27 cellular contexts compared by ENCODE assay signal in the genomic region with DNA sequence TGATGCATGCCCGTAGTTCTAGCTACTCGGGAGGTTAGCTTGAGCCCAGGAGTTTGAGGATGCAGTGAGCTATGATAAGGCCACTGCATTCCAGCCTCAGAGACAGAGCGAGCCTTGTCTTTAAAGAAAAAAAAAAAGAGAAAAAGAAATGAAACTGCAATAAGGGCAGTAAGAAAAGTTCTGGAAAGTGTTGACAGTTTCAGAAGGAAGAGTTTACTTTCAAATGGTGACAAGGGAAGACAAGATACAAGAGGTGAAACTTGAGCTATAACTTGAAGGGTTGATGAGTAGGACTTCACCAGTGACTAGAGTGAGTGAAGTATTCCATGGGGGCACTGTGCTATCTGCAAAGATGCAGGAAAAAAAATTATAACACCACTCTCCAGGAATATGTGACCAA.
DNase-seq lines count a peak whose midpoint lies in the region; ATAC-seq and TF ChIP-seq lines count a peak whose summit lies in the region.
"Had no signal": no experiment of that assay in that cellular context is flagged by ENCODE, and none has a peak within 500 bp of the region (broad histone marks: within the 10 kb centered on the region; RNA-seq: fewer than 3 reads in every experiment).

No MANE protein-coding gene starts in this region.

- WGBS in testis, 2 donors = 34 to 43% methylated on average over 3 of the region's 3 CpGs

- no peaks in the 10 kb centered on the region for H3K27me3 ChIP-seq in left ventricle myocardium inferior (ENCODE audit: low read depth)
- H3K27me3 ChIP-seq in testis = no peaks in the 10 kb centered on the region
- H3K27me3 ChIP-seq: brain microvascular endothelial cell, heart left ventricle, vagina had no signal

- H3K27ac ChIP-seq in left ventricle myocardium inferior (replicated peaks) = no peak overlapping the region
- peak overlapping the region in 1 of 2 donors; percentile 0 for H3K27ac ChIP-seq in testis
- H3K27ac ChIP-seq: brain microvascular endothelial cell, heart left ventricle, PC-9, thoracic aorta, vagina had no signal

- peaks cover 58% of the 10 kb centered on the region for H3K4me1 Mint-ChIP-seq in dendritic cell treated with granulocyte-macrophage colony-stimulating factor and Interleukin-4, amounts not matched to agents 40 ng/mL and 50 ng/mL, for 4 days (ENCODE audit: low read depth)

- peaks cover 28% of the 10 kb centered on the region for H3K4me1 ChIP-seq in left ventricle myocardium inferior
- H3K4me1 ChIP-seq in testis = peaks cover 3% of the 10 kb centered on the region
- H3K4me1 ChIP-seq: Caco-2 had no signal

- H3K9me3 ChIP-seq in left ventricle myocardium inferior (replicated peaks) = no peaks in the 10 kb centered on the region
- H3K9me3 ChIP-seq in testis = no peaks in the 10 kb centered on the region
- H3K9me3 ChIP-seq: Caco-2, heart left ventricle, thoracic aorta, vagina had no signal

- peak overlapping the region; percentile 81 for H3K27ac Mint-ChIP-seq in dendritic cell treated with granulocyte-macrophage colony-stimulating factor and Interleukin-4, amounts not matched to agents 40 ng/mL and 50 ng/mL, for 4 days
- H3K27ac Mint-ChIP-seq: natural killer cell; stimulated activated effector memory CD8-positive, alpha-beta T cell treated with anti-CD3 and anti-CD28 coated beads, Interleukin-12 subunit alpha, Interleukin-12 subunit beta, amount 100 ng/mL, for 72 hours had no signal

- no peaks in the 10 kb centered on the region for H3K27me3 Mint-ChIP-seq in dendritic cell treated with granulocyte-macrophage colony-stimulating factor and Interleukin-4, amounts not matched to agents 40 ng/mL and 50 ng/mL, for 4 days

- no peak for DNase-seq in Right ventricle myocardium superior
- DNase-seq in left ventricle myocardium inferior = no peak
- peak; percentile 47 for DNase-seq in MV-4-11 (lab: John Stamatoyannopoulos, UW)
- peak; percentile 30 for DNase-seq in testis
- DNase-seq in NCI-H748 (lab: John Stamatoyannopoulos, UW; ENCODE audit: unreplicated experiment) = no peak
- no peak for DNase-seq in NCI-H146 (lab: John Stamatoyannopoulos, UW)
- DNase-seq: activated CD4-positive, alpha-beta T cell treated with anti-CD3 and anti-CD28 coated beads for 48 hours; activated naive CD4-positive, alpha-beta T cell; activated T-cell treated with anti-CD3 and anti-CD28 coated beads, Interleukin-2, amount 50 U/mL, for 4 hours; brain microvascular endothelial cell; Caco-2; DMS79 treated with DMSO at 0.1 percent for 48 hours; effector CD8-positive, alpha-beta T cell; heart left ventricle; left colon; natural killer cell; NCI-H1694; NCI-H774; PC-9; stimulated activated CD4-positive, alpha-beta T cell treated with anti-CD3 and anti-CD28 coated beads, Interleukin-2, amount 100 ng/mL, for 48 hours had no signal

- peaks cover 11% of the 10 kb centered on the region for H3K36me3 Mint-ChIP-seq in dendritic cell treated with granulocyte-macrophage colony-stimulating factor and Interleukin-4, amounts not matched to agents 40 ng/mL and 50 ng/mL, for 4 days (ENCODE audit: low read depth)
- H3K36me3 Mint-ChIP-seq: natural killer cell; stimulated activated effector memory CD8-positive, alpha-beta T cell treated with anti-CD3 and anti-CD28 coated beads, Interleukin-12 subunit alpha, Interleukin-12 subunit beta, amount 100 ng/mL, for 72 hours had no signal

- TF ChIP-seq CTCF in left ventricle myocardium inferior (IDR thresholded peaks at IDR 0.05; ENCODE audit: borderline replicate concordance) = no peak
- TF ChIP-seq CTCF in testis (IDR thresholded peaks at IDR 0.05) = no peak

- no peak overlapping the region for H3K4me3 Mint-ChIP-seq in dendritic cell treated with granulocyte-macrophage colony-stimulating factor and Interleukin-4, amounts not matched to agents 40 ng/mL and 50 ng/mL, for 4 days
- H3K4me3 Mint-ChIP-seq: activated T-cell treated with anti-CD3 and anti-CD28 coated beads, Interleukin-2, amount 50 U/mL, for 4 hours; natural killer cell; stimulated activated effector memory CD8-positive, alpha-beta T cell treated with anti-CD3 and anti-CD28 coated beads, Interleukin-12 subunit alpha, Interleukin-12 subunit beta, amount 100 ng/mL, for 72 hours had no signal

- intact Hi-C loops in Right ventricle myocardium superior (cut with DNase I) = no loop called here
- intact Hi-C loops in left ventricle myocardium inferior (cut with micrococcal nuclease) = no loop called here
- intact Hi-C loops in dendritic cell treated with granulocyte-macrophage colony-stimulating factor and Interleukin-4, amounts not matched to agents 40 ng/mL and 50 ng/mL, for 4 days (cut with micrococcal nuclease) = loop anchor here (5.0 kb wide), 1 partner anchor 128 kb away; no protein-coding TSS in a partner anchor
- intact Hi-C loops in testis (cut with DNase I; ENCODE audit: low total_unique reads) = no loop called here

- TF ChIP-seq POLR2A in testis (IDR thresholded peaks at IDR 0.05) = no peak

- H3K4me3 ChIP-seq in left ventricle myocardium inferior (no peak overlapping the region), testis (no peak overlapping the region)
- H3K4me3 ChIP-seq: GM12878, heart left ventricle, PC-9, thoracic aorta, vagina had no signal

- H3K36me3 ChIP-seq in left ventricle myocardium inferior = no peaks in the 10 kb centered on the region
- H3K36me3 ChIP-seq in testis (ENCODE audit: low read depth, missing control alignments) = no peaks in the 10 kb centered on the region
- H3K36me3 ChIP-seq: brain microvascular endothelial cell, heart left ventricle, thoracic aorta, vagina had no signal

- ATAC-seq in Right ventricle myocardium superior (ENCODE audit: poor library complexity) = peak; percentile 25
- ATAC-seq in GM21367 (IDR thresholded peaks at IDR 0.05; ENCODE audit: unreplicated experiment) = no peak
- ATAC-seq: activated T-cell treated with anti-CD3 and anti-CD28 coated beads, Interleukin-2, amount 50 U/mL, for 4 hours; GM12878; HCT116; heart left ventricle; left colon; natural killer cell; stimulated activated effector memory CD8-positive, alpha-beta T cell treated with anti-CD3 and anti-CD28 coated beads, Interleukin-12 subunit alpha, Interleukin-12 subunit beta, amount 100 ng/mL, for 72 hours had no signal

- peaks cover 4% of the 10 kb centered on the region for H3K9me3 Mint-ChIP-seq in dendritic cell treated with granulocyte-macrophage colony-stimulating factor and Interleukin-4, amounts not matched to agents 40 ng/mL and 50 ng/mL, for 4 days
- H3K9me3 Mint-ChIP-seq: activated T-cell treated with anti-CD3 and anti-CD28 coated beads, Interleukin-2, amount 50 U/mL, for 4 hours; natural killer cell; stimulated activated effector memory CD8-positive, alpha-beta T cell treated with anti-CD3 and anti-CD28 coated beads, Interleukin-12 subunit alpha, Interleukin-12 subunit beta, amount 100 ng/mL, for 72 hours had no signal

Comparison
In these comparisons a context has a peak if more than half of its experiments do, and no peak if none do; other contexts are left out.
1. DNase-seq: peak in MV-4-11 (single experiment) and testis (single experiment); none in Right ventricle myocardium superior (single experiment), left ventricle myocardium inferior (single experiment), NCI-H748 (single experiment) and NCI-H146 (single experiment).